In the genomic region with DNA sequence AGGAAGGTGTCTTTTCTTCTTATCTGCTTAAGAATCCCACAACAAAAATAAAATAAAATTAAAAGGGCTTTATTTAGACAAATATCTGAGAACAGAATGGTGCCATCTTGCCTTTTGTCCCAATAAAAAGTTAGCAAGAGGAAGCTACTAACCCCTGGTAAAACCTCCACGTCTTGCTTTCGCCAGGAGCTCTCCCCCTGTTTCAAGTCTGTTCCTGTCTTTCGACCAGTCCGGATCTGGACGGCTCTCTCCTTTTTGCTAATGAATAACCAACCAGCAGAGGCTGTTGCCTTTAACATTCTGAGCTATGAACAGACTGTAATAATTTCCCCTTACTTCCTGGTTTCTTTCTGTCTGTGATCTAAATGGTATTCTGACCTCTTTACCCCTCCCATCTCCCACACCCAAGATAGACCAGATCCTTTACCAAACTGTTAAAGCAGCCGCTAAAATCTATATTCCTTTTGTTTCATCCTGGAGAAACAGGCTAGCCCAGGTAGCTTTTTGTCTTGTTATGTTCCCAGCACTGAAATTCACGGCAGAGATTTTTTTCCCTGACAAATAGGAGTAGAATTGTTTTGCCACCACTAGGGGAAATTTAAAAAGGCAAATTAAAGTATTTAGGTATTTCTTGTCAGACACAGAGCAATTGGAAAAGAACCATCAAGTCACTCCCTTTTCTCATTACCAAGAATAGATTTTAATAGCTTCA, we compare ENCODE assay signal across 8 cellular contexts. TPM values are rescaled to one million over a fixed set of nuclear protein-coding genes. Genes with fewer than 3 reads are reported as not detected.
A peak's percentile ranks its signal among the peaks of the same experiment; 100 is the strongest.
DNase-seq lines count a peak whose midpoint lies in the region; ATAC-seq, FAIRE-seq and TF ChIP-seq lines count a peak whose summit lies in the region.

A gene with protein sequence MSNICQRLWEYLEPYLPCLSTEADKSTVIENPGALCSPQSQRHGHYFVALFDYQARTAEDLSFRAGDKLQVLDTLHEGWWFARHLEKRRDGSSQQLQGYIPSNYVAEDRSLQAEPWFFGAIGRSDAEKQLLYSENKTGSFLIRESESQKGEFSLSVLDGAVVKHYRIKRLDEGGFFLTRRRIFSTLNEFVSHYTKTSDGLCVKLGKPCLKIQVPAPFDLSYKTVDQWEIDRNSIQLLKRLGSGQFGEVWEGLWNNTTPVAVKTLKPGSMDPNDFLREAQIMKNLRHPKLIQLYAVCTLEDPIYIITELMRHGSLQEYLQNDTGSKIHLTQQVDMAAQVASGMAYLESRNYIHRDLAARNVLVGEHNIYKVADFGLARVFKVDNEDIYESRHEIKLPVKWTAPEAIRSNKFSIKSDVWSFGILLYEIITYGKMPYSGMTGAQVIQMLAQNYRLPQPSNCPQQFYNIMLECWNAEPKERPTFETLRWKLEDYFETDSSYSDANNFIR (minus strand): TSS at position 320 of the 712 bp plus-strand sequence. CDS start 580 bp downstream, outside the sequence.

- peaks cover 2% of the 10 kb centered on the region for H3K27me3 Mint-ChIP-seq in activated CD4-positive, alpha-beta T cell treated with anti-CD3 and anti-CD28 coated beads, Interleukin-2, amount 10 ng/mL, durations not matched to agents 24 days and 14 days

- H3K36me3 Mint-ChIP-seq in activated CD4-positive, alpha-beta T cell treated with anti-CD3 and anti-CD28 coated beads, Interleukin-2, amount 10 ng/mL, durations not matched to agents 24 days and 14 days (ENCODE audit: low read depth) = no peaks in the 10 kb centered on the region

- ATAC-seq in GM19324 (IDR thresholded peaks at IDR 0.05; ENCODE audit: low FRiP score, unreplicated experiment) = peak; percentile 60

- no peaks in the 10 kb centered on the region for H4K20me1 ChIP-seq in OCI-LY3 (ENCODE audit: insufficient read depth, low read length)

- H3K4me3 ChIP-seq in OCI-LY3 (ENCODE audit: low read length) (peak within 1 kb of the TSS; percentile 96), fibroblast of villous mesenchyme (ENCODE audit: low read depth, low read length) (peak within 1 kb of the TSS; percentile 62), skeletal muscle satellite cell (ENCODE audit: low read length) (peak within 1 kb of the TSS; percentile 69)

- H3K4me1 Mint-ChIP-seq in activated CD4-positive, alpha-beta T cell treated with anti-CD3 and anti-CD28 coated beads, Interleukin-2, amount 10 ng/mL, durations not matched to agents 24 days and 14 days = no peaks in the 10 kb centered on the region

- peak within 1 kb of the TSS; percentile 94 for H3K27ac ChIP-seq in OCI-LY3 (ENCODE audit: low read length)

- H2AFZ ChIP-seq in OCI-LY3 (ENCODE audit: low read depth, low read length) = peak within 1 kb of the TSS; percentile 51; the same call in 1 of the 2 replicates

- no peaks in the 10 kb centered on the region for H3K9me3 Mint-ChIP-seq in activated CD4-positive, alpha-beta T cell treated with anti-CD3 and anti-CD28 coated beads, Interleukin-2, amount 10 ng/mL, durations not matched to agents 24 days and 14 days

- peaks cover 46% of the 10 kb centered on the region for H3K79me2 ChIP-seq in OCI-LY3 (ENCODE audit: low read length)

- TF ChIP-seq CTCF in OCI-LY3 (IDR thresholded peaks at IDR 0.05; ENCODE audit: low read depth, low read length) (peak; percentile 39), fibroblast of villous mesenchyme (IDR thresholded peaks at IDR 0.05; ENCODE audit: insufficient read depth, low read depth, low read length) (peak; percentile 37)

- no peak for FAIRE-seq in frontal cortex (lab: Jason Lieb, UNC)

- H3K4me3 Mint-ChIP-seq in activated CD4-positive, alpha-beta T cell treated with anti-CD3 and anti-CD28 coated beads, Interleukin-2, amount 10 ng/mL, durations not matched to agents 24 days and 14 days = no peak within 1 kb of the TSS

- no peak within 1 kb of the TSS for H3K27ac Mint-ChIP-seq in activated CD4-positive, alpha-beta T cell treated with anti-CD3 and anti-CD28 coated beads, Interleukin-2, amount 10 ng/mL, durations not matched to agents 24 days and 14 days

- H3K4me1 ChIP-seq in OCI-LY3 (ENCODE audit: low read length) (peaks cover 22% of the 10 kb centered on the region), skeletal muscle satellite cell (ENCODE audit: control insufficient read depth, insufficient read depth, low read length) (peaks cover 21% of the 10 kb centered on the region)

- DNase-seq in fibroblast of villous mesenchyme (ENCODE audit: low read depth) = peak; percentile 66
- no peak for DNase-seq in effector CD8-positive, alpha-beta T cell (lab: John Stamatoyannopoulos, UW)
- DNase-seq in NCI-H446 (lab: John Stamatoyannopoulos, UW) = no peak
- DNase-seq in frontal cortex (ENCODE audit: low spot score in 2 of 2) = no peak
- DNase-seq in activated CD4-positive, alpha-beta T cell treated with anti-CD3 and anti-CD28 coated beads, Interleukin-2, amount 10 ng/mL, durations not matched to agents 24 days and 14 days = no peak

- peaks cover 12% of the 10 kb centered on the region for H3K36me3 ChIP-seq in OCI-LY3 (replicated peaks; ENCODE audit: low read depth, low read length)
- H3K36me3 ChIP-seq in skeletal muscle satellite cell (ENCODE audit: insufficient read depth, low read length) = no peaks in the 10 kb centered on the region

- intact Hi-C loops in activated CD4-positive, alpha-beta T cell treated with anti-CD3 and anti-CD28 coated beads, Interleukin-2, amount 10 ng/mL, durations not matched to agents 24 days and 14 days (cut with micrococcal nuclease) = no loop called here

- H3K9me3 ChIP-seq in OCI-LY3 (ENCODE audit: insufficient read depth, low read length) (no peaks in the 10 kb centered on the region), skeletal muscle satellite cell (replicated peaks; ENCODE audit: low read length) (no peaks in the 10 kb centered on the region)

- H3K27me3 ChIP-seq in OCI-LY3 (ENCODE audit: low read depth, low read length) (no peaks in the 10 kb centered on the region), skeletal muscle satellite cell (ENCODE audit: control insufficient read depth, insufficient read depth, low read length) (no peaks in the 10 kb centered on the region)

- H3K9ac ChIP-seq in OCI-LY3 (ENCODE audit: low read length) (peak within 1 kb of the TSS; percentile 90), skeletal muscle satellite cell (ENCODE audit: low read depth, low read length) (peak within 1 kb of the TSS; percentile 79)

- H3K4me2 ChIP-seq in OCI-LY3 (ENCODE audit: low read length) (peak within 1 kb of the TSS; percentile 91), skeletal muscle satellite cell (ENCODE audit: low read length) (peak within 1 kb of the TSS; percentile 84)

RNA-seq across cellular contexts. Expression of the gene that starts here (rescaled TPM):
- total RNA-seq in fibroblast of villous mesenchyme = 0.32 and 0.43 TPM in 2 replicates
- under 0.01 and 0.66 TPM in 2 replicates for total RNA-seq in skeletal muscle satellite cell (2012; rRNA removed)
- total RNA-seq in frontal cortex = 0.41 TPM
- not detected in 2 replicates for total RNA-seq in activated CD4-positive, alpha-beta T cell treated with anti-CD3 and anti-CD28 coated beads, Interleukin-2, amount 10 ng/mL, durations not matched to agents 24 days and 14 days

Comparison
In these comparisons a context has a peak if more than half of its experiments do, and no peak if none do; other contexts are left out.
1. Peak in DNase-seq and H3K4me3 ChIP-seq in fibroblast of villous mesenchyme; RNA of the gene not detected or under 1 TPM.